ENCODE assay signal across 8 cellular contexts in genomic region chr17:80147035-80147939, GRCh38. TPM values are rescaled to one million over a fixed set of nuclear protein-coding genes. Genes with fewer than 3 reads are reported as not detected.
DNase-seq lines count a peak whose midpoint lies in the region; ATAC-seq, FAIRE-seq and TF ChIP-seq lines count a peak whose summit lies in the region.

Gene EIF4A3, minus strand, starts transcription at chr17:80147128. Its CDS starts 167 bp downstream, at chr17:80146961.

- H3K36me3 Mint-ChIP-seq in natural killer cell, result no peaks in the 10 kb centered on the region

- no peaks in the 10 kb centered on the region for H3K27me3 Mint-ChIP-seq in natural killer cell (ENCODE audit: low read depth in 2 of 2)

- no peak for FAIRE-seq in H54 (lab: Jason Lieb, UNC)

- H3K27ac Mint-ChIP-seq in natural killer cell, result peak within 1 kb of the TSS; percentile 73 to 93

- no peaks in the 10 kb centered on the region for H3K9me3 Mint-ChIP-seq in natural killer cell

- peak; percentile 91 to 98 (median 92) for ATAC-seq in natural killer cell

- peaks cover 23 to 32% of the 10 kb centered on the region in 2 donors for H3K4me1 Mint-ChIP-seq in natural killer cell

- TF ChIP-seq CTCF in natural killer cell (IDR thresholded peaks at IDR 0.05), result no peak

- intact Hi-C loops in natural killer cell (cut with micrococcal nuclease), result loop anchor here (2.0 kb wide), 1 partner anchor 116 kb away; no protein-coding TSS in a partner anchor

- peak; percentile 99 for DNase-seq in EL
- peak; percentile 94 for DNase-seq in H54 (ENCODE audit: insufficient read length, low spot score)
- DNase-seq in M059J (ENCODE audit: low read depth), result peak; percentile 97
- DNase-seq in SHP77 (lab: John Stamatoyannopoulos, UW), result peak; percentile 100
- peak; percentile 96 for DNase-seq in activated effector memory CD4-positive, alpha-beta T cell treated with Interleukin-2 at 50 U/mL for 16 hours
- peak; percentile 99 for DNase-seq in fibroblast of peridontal ligament (ENCODE audit: extremely low read depth)
- peak; percentile 90 for DNase-seq in natural killer cell
- peak; percentile 97 for DNase-seq in stimulated activated naive CD4-positive, alpha-beta T cell treated with Interleukin-2 at 50 U/mL for 16 hours (lab: John Stamatoyannopoulos, UW)

- peak within 1 kb of the TSS; percentile 96 for H3K4me3 Mint-ChIP-seq in natural killer cell

- no peak; the same call in 1 of the 2 replicates for TF ChIP-seq POLR2A in H54 (IDR thresholded peaks at IDR 0.05; ENCODE audit: low read depth, low read length)

RNA-seq across cellular contexts. Expression of gene EIF4A3, which starts in this region (rescaled TPM):
- total RNA-seq in M059J (2014; rRNA removed; shearing (Covaris generic)), result 103 and 145 TPM in 2 replicates
- total RNA-seq in natural killer cell, result 10 to 100 TPM; 86.2 to 88.6 (median 88.0) TPM

Comparison
In these comparisons a context has a peak if more than half of its experiments do, and no peak if none do; other contexts are left out.
1. Peak in every context shown above with its lines: DNase-seq and ATAC-seq.